ENCODE assay signal across 26 cellular contexts in the genomic region with DNA sequence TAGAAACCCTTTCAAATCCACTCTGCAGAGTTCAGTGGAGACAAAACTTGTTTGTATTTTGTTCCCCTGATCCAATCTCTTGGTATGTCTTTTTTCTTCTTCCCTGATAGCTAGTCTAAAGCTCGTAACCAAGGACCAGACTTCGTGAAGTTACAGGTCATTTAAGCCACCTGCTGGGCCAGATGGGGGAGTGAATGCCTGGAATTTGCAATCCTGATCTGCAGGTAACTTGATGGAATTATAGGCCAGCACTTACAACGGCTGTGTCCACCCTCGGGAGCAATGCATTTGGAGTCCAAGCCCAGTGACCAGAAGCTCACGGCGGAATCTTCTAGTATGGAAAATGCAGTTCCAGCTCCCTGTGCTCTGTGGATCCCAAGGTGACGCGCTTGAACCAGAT.
DNase-seq lines count a peak whose midpoint lies in the region; ATAC-seq, FAIRE-seq and TF ChIP-seq lines count a peak whose summit lies in the region.
"Had no signal": no experiment of that assay in that cellular context is flagged by ENCODE, and none has a peak within 500 bp of the region (broad histone marks: within the 10 kb centered on the region; RNA-seq: fewer than 3 reads in every experiment).

No MANE protein-coding gene starts in this region.

- no peaks in the 10 kb centered on the region for H3K79me2 ChIP-seq in GM23338 (replicated peaks; ENCODE audit: insufficient read depth)
- no peaks in the 10 kb centered on the region for H3K79me2 ChIP-seq in H1 (ENCODE audit: control insufficient read depth in 1 of 2, insufficient read depth in 2 of 2, low read length in 2 of 2)
- H3K79me2 ChIP-seq in neural progenitor cell (ENCODE audit: low read depth): no peaks in the 10 kb centered on the region

- no peaks in the 10 kb centered on the region for H3K4me1 ChIP-seq in GM23338 (ENCODE audit: insufficient read depth)
- H3K4me1 ChIP-seq in H1 (replicated peaks in 1 of 4; ENCODE audit: control insufficient read depth in 3 of 4, insufficient read depth in 4 of 4, low read length in 3 of 4): peaks cover 0 to 18% (median 12%) of the 10 kb centered on the region in 4 experiments; a peak in 6 of 7 replicates
- H3K4me1 ChIP-seq in neural progenitor cell: peaks cover 21% of the 10 kb centered on the region
- no peaks in the 10 kb centered on the region for H3K4me1 ChIP-seq in right atrium auricular region
- H3K4me1 ChIP-seq in breast epithelium: no peaks in the 10 kb centered on the region
- H3K4me1 ChIP-seq: SJSA1 had no signal

- no peak for TF ChIP-seq POLR2A in H1 (IDR thresholded peaks at IDR 0.05; ENCODE audit: control extremely low read depth in 1 of 2, low read depth in 2 of 2, low read length in 2 of 2)
- no peak for TF ChIP-seq POLR2A in breast epithelium (IDR thresholded peaks at IDR 0.05)

- no peak overlapping the region for H3K56ac ChIP-seq in H1 (replicated peaks; ENCODE audit: insufficient read length, low read depth, low read length)

- H4K20me1 ChIP-seq in GM23338 (replicated peaks; ENCODE audit: insufficient read depth): no peaks in the 10 kb centered on the region
- H4K20me1 ChIP-seq in H1 (replicated peaks in 1 of 2; ENCODE audit: control insufficient read depth in 1 of 2, insufficient read depth in 2 of 2, low read length in 2 of 2): no peaks in the 10 kb centered on the region
- no peaks in the 10 kb centered on the region for H4K20me1 ChIP-seq in neural progenitor cell (ENCODE audit: low read depth)
- H4K20me1 ChIP-seq: BLaER1 had no signal

- H2BK12ac ChIP-seq in H1 (ENCODE audit: low read depth, low read length): no peak overlapping the region

- no peak overlapping the region for H3K27ac ChIP-seq in GM23338 (ENCODE audit: low read depth)
- no peak overlapping the region for H3K27ac ChIP-seq in H1 (ENCODE audit: low read depth, low read length)
- H3K27ac ChIP-seq in neural progenitor cell: no peak overlapping the region
- no peak overlapping the region for H3K27ac ChIP-seq in right atrium auricular region
- no peak overlapping the region for H3K27ac ChIP-seq in breast epithelium
- H3K27ac ChIP-seq: BLaER1, HL-60, KMS-11, SJSA1 had no signal

- no peak overlapping the region for H3K4me2 ChIP-seq in GM23338
- H3K4me2 ChIP-seq in H1 (ENCODE audit: insufficient read depth in 1 of 2, low read depth in 2 of 2, low read length in 2 of 2): peak overlapping the region in 1 of 2 experiments; percentile 14; a peak in 1 of 4 replicates
- peak overlapping the region; percentile 25 for H3K4me2 ChIP-seq in neural progenitor cell
- H3K4me2 ChIP-seq: BLaER1, KMS-11 had no signal

- no peak; a peak in 1 of 4 replicates for TF ChIP-seq RAD21 in H1 (IDR thresholded peaks at IDR 0.05 in 1 of 2, conservative IDR thresholded peaks at IDR 0.05 in 1 of 2; ENCODE audit: low read depth in 2 of 2, low read length in 2 of 2)

- intact Hi-C loops in breast epithelium (cut with DNase I; ENCODE audit: low total_unique reads): no loop called here

- peak; percentile 15 for DNase-seq in GM23338 (ENCODE audit: low spot score)
- DNase-seq in H1 (ENCODE audit: low read depth in 1 of 2, low spot score in 2 of 2): no peak
- peak; percentile 61 for DNase-seq in neural progenitor cell (ENCODE audit: low spot score)
- DNase-seq in type B pancreatic cell (ENCODE audit: extremely low spot score, unreplicated experiment): peak; percentile 31
- no peak for DNase-seq in stimulated activated CD4-positive, alpha-beta T cell treated with anti-CD3 and anti-CD28 coated beads, Interleukin-4, amount 100 ng/mL, for 24 hours
- DNase-seq in right atrium auricular region (ENCODE audit: low spot score): no peak
- no peak for DNase-seq in breast epithelium (ENCODE audit: low spot score in 2 of 2)
- DNase-seq: CD4-positive, CD25-positive, alpha-beta regulatory T cell; GOT3; HCEC 1CT; MM.1S; NCI-H2029; NCI-H446 treated with DMSO at 0.1 percent for 48 hours; NCI-H526; NK-92 treated with Interleukin-12 subunit alpha and Interleukin-12 subunit beta, amount 100 ng/mL, for 24 hours; PC-3; Right ventricle myocardium superior; RPMI8226 had no signal

- no peaks in the 10 kb centered on the region for H3K9me3 ChIP-seq in H1 (ENCODE audit: insufficient read depth in 2 of 2, low read depth in 1 of 2, low read length in 1 of 2)
- H3K9me3 ChIP-seq in neural progenitor cell (ENCODE audit: low read depth): no peaks in the 10 kb centered on the region
- H3K9me3 ChIP-seq in right atrium auricular region: no peaks in the 10 kb centered on the region
- H3K9me3 ChIP-seq in breast epithelium: no peaks in the 10 kb centered on the region
- H3K9me3 ChIP-seq: BLaER1 had no signal

- H3K27me3 ChIP-seq in GM23338 (ENCODE audit: insufficient read depth) (no peaks in the 10 kb centered on the region), H1 (replicated peaks in 1 of 4; ENCODE audit: control insufficient read depth in 3 of 4, extremely low read depth in 1 of 4, insufficient read depth in 3 of 4, low read length in 3 of 4) (no peaks in the 10 kb centered on the region), neural progenitor cell (no peaks in the 10 kb centered on the region), right atrium auricular region (no peaks in the 10 kb centered on the region), breast epithelium (peaks cover 0 to 36% of the 10 kb centered on the region in 2 donors)
- H3K27me3 ChIP-seq: BLaER1, SJSA1 had no signal

- H3K4me3 ChIP-seq in GM23338 (no peak overlapping the region), H1 (ENCODE audit: extremely low read depth in 1 of 4, insufficient read depth in 2 of 4, low read depth in 3 of 4, low read length in 4 of 4) (no peak overlapping the region), neural progenitor cell (no peak overlapping the region), right atrium auricular region (no peak overlapping the region), breast epithelium (no peak overlapping the region)
- H3K4me3 ChIP-seq: BLaER1, SJSA1 had no signal

- H3K23ac ChIP-seq in H1 (ENCODE audit: insufficient read length): no peak overlapping the region

- H2BK15ac ChIP-seq in H1 (ENCODE audit: low read length): no peak overlapping the region

- H3K4me3 Mint-ChIP-seq in GM23338: no peak overlapping the region
- peak overlapping the region; percentile 41 for H3K4me3 Mint-ChIP-seq in neural progenitor cell
- H3K4me3 Mint-ChIP-seq in type B pancreatic cell: no peak overlapping the region
- H3K4me3 Mint-ChIP-seq: CD4-positive, CD25-positive, alpha-beta regulatory T cell; IgD-negative memory B cell had no signal

- H3K18ac ChIP-seq in H1 (ENCODE audit: extremely low read depth, low read length): no peak overlapping the region

- TF ChIP-seq CTCF in GM23338 (conservative IDR thresholded peaks at IDR 0.05; ENCODE audit: low read depth in 2 of 2): no peak
- TF ChIP-seq CTCF in H1 (IDR thresholded peaks at IDR 0.05; ENCODE audit: control extremely low read depth in 1 of 3, insufficient read depth in 1 of 3, low read depth in 1 of 3, low read length in 3 of 3): no peak
- TF ChIP-seq CTCF in neural progenitor cell (IDR thresholded peaks at IDR 0.05): no peak
- TF ChIP-seq CTCF in type B pancreatic cell (conservative IDR thresholded peaks at IDR 0.05): no peak
- no peak for TF ChIP-seq CTCF in right atrium auricular region (IDR thresholded peaks at IDR 0.05)
- no peak for TF ChIP-seq CTCF in breast epithelium (IDR thresholded peaks at IDR 0.05)

- no peak overlapping the region for H4K8ac ChIP-seq in H1 (ENCODE audit: extremely low read depth, insufficient read depth, low read length)

- no peak overlapping the region for H3K9ac ChIP-seq in H1 (replicated peaks in 1 of 4; ENCODE audit: extremely low read depth in 1 of 4, low read depth in 3 of 4, low read length in 3 of 4)
- no peak overlapping the region for H3K9ac ChIP-seq in neural progenitor cell
- H3K9ac ChIP-seq: BLaER1, KMS-11 had no signal

- H4K5ac ChIP-seq in H1 (ENCODE audit: insufficient read length, low read depth, low read length): no peak overlapping the region

- no peak for ATAC-seq in GM23338
- ATAC-seq: PC-3 had no signal

- H2AFZ ChIP-seq in GM23338: no peak overlapping the region
- H2AFZ ChIP-seq in H1 (ENCODE audit: low read length): no peak overlapping the region
- no peak overlapping the region for H2AFZ ChIP-seq in neural progenitor cell (replicated peaks)

- peaks cover 95% of the 10 kb centered on the region for H3K9me3 Mint-ChIP-seq in GM23338
- no peaks in the 10 kb centered on the region for H3K9me3 Mint-ChIP-seq in neural progenitor cell
- H3K9me3 Mint-ChIP-seq in type B pancreatic cell: no peaks in the 10 kb centered on the region

- no peak overlapping the region for H2BK5ac ChIP-seq in H1 (ENCODE audit: low read depth, low read length)

- H2BK120ac ChIP-seq in H1 (replicated peaks; ENCODE audit: low read depth, low read length): no peak overlapping the region

- no peaks in the 10 kb centered on the region for H3K9me2 ChIP-seq in GM23338 (ENCODE audit: insufficient read depth)

- CTCF ChIA-PET in H1 (lab: Charles Lee; ENCODE audit: partially characterized antibody): interaction anchor here (1.1 to 1.4 kb wide), 5 partner anchors 9 to 408 kb away, joined by 3 to 4 read pairs (median 3); no protein-coding TSS in a partner anchor

- H2AK5ac ChIP-seq in H1 (ENCODE audit: low read depth, low read length): no peak overlapping the region

- H4K91ac ChIP-seq in H1 (replicated peaks; ENCODE audit: insufficient read length, low read length): no peak overlapping the region

- no peaks in the 10 kb centered on the region for H3K79me1 ChIP-seq in H1 (ENCODE audit: low read depth, low read length)

- no peak for FAIRE-seq in H1 (lab: Jason Lieb, UNC)
- FAIRE-seq: A204.1, D721Med, GM18507 had no signal

- no peak overlapping the region for H2BK20ac ChIP-seq in H1 (ENCODE audit: low read length)

- TF ChIP-seq EP300 in H1 (IDR thresholded peaks at IDR 0.05; ENCODE audit: borderline replicate concordance in 1 of 2, low read depth in 2 of 2, low read length in 2 of 2): no peak

- peaks cover 32% of the 10 kb centered on the region for H3K36me3 Mint-ChIP-seq in GM23338 (ENCODE audit: low read depth)
- no peaks in the 10 kb centered on the region for H3K36me3 Mint-ChIP-seq in neural progenitor cell
- H3K36me3 Mint-ChIP-seq in type B pancreatic cell: no peaks in the 10 kb centered on the region
- H3K36me3 Mint-ChIP-seq: CD4-positive, CD25-positive, alpha-beta regulatory T cell; IgD-negative memory B cell had no signal

- H3K4ac ChIP-seq in H1 (replicated peaks; ENCODE audit: insufficient read length, low read depth, low read length): no peak overlapping the region

- 71% methylated on average over 8 of the region's 8 CpGs; no CpG with 5 or more reads in 1 of the 2 experiments for WGBS in H1 (ENCODE audit: extremely low coverage in 1 of 2, insufficient coverage in 1 of 2, insufficient read length in 1 of 2, insufficient replicate concordance in 2 of 2, low coverage in 1 of 2, low lambda C conversion rate in 2 of 2, missing lambda C conversion rate in 1 of 2), 2 experiments

- H3K14ac ChIP-seq in H1 (ENCODE audit: insufficient read length): no peak overlapping the region

- POLR2A ChIA-PET in H1 (lab: Charles Lee; ENCODE audit: partially characterized antibody): no interaction called here

- no peaks in the 10 kb centered on the region for H3F3A ChIP-seq in GM23338 (replicated peaks; ENCODE audit: low read depth)
- H3F3A ChIP-seq in neural progenitor cell (ENCODE audit: low read depth): peaks cover 12% of the 10 kb centered on the region

- H3K27me3 Mint-ChIP-seq in GM23338 (ENCODE audit: insufficient read depth, low read depth, poor library complexity) (peaks cover 7% of the 10 kb centered on the region), neural progenitor cell (ENCODE audit: insufficient read depth, low read depth) (peaks cover 14% of the 10 kb centered on the region), type B pancreatic cell (peaks cover 22% of the 10 kb centered on the region)
- H3K27me3 Mint-ChIP-seq: IgD-negative memory B cell had no signal

- H3K27ac Mint-ChIP-seq in GM23338 (no peak overlapping the region), neural progenitor cell (peak overlapping the region; percentile 20), type B pancreatic cell (no peak overlapping the region)
- H3K27ac Mint-ChIP-seq: CD4-positive, CD25-positive, alpha-beta regulatory T cell; IgD-negative memory B cell had no signal

- no peaks in the 10 kb centered on the region for H3K23me2 ChIP-seq in H1 (ENCODE audit: low read depth, low read length)

- H3K4me1 Mint-ChIP-seq in GM23338 (peaks cover 13% of the 10 kb centered on the region), neural progenitor cell (peaks cover 12% of the 10 kb centered on the region), type B pancreatic cell (ENCODE audit: unreplicated experiment) (no peaks in the 10 kb centered on the region)
- H3K4me1 Mint-ChIP-seq: CD4-positive, CD25-positive, alpha-beta regulatory T cell had no signal

- H3K36me3 ChIP-seq in GM23338 (ENCODE audit: insufficient read depth) (no peaks in the 10 kb centered on the region), H1 (ENCODE audit: control insufficient read depth in 2 of 4, insufficient read depth in 4 of 4, low read length in 3 of 4) (no peaks in the 10 kb centered on the region), neural progenitor cell (no peaks in the 10 kb centered on the region), right atrium auricular region (no peaks in the 10 kb centered on the region), breast epithelium (no peaks in the 10 kb centered on the region)
- H3K36me3 ChIP-seq: BLaER1, SJSA1 had no signal

Comparison
In these comparisons a context has a peak if more than half of its experiments do, and no peak if none do; other contexts are left out.
1. DNase-seq: peak in GM23338 (single experiment), neural progenitor cell (single experiment) and type B pancreatic cell (single experiment); none in H1 (0 of 2), stimulated activated CD4-positive, alpha-beta T cell treated with anti-CD3 and anti-CD28 coated beads, Interleukin-4, amount 100 ng/mL, for 24 hours (single experiment), right atrium auricular region (single experiment) and breast epithelium (0 of 2).